Comparison of ENCODE assay signal across 2 cellular contexts in genomic region chr17:78324391-78325075, GRCh38.
TF ChIP-seq lines count a peak whose summit lies in the region.

No MANE protein-coding gene starts in this region.

TF ChIP-seq in IMR-90, 13 proteins besides CTCF, POLR2A, EP300 and RAD21 (continued from another document):
- TF ChIP-seq USF2 (IDR thresholded peaks at IDR 0.05; ENCODE audit: low read depth, low read length): peak; percentile 77
- TF ChIP-seq MAFK (IDR thresholded peaks at IDR 0.05; ENCODE audit: low read depth, low read length): no peak
- TF ChIP-seq RFX5 (IDR thresholded peaks at IDR 0.05; ENCODE audit: low read depth, low read length): 0 out of 2 replicates have a peak, but pooled peaks have one; percentile 23
- peak; percentile 79; the same call in 1 of the 2 replicates for TF ChIP-seq MAZ (IDR thresholded peaks at IDR 0.05; ENCODE audit: borderline replicate concordance, low read depth, low read length)
- no peak for TF ChIP-seq CEBPB (IDR thresholded peaks at IDR 0.05; ENCODE audit: low read depth, low read length)
- TF ChIP-seq FOS (IDR thresholded peaks at IDR 0.05; ENCODE audit: low read depth, low read length): no peak
- TF ChIP-seq ELK1 (IDR thresholded peaks at IDR 0.05; ENCODE audit: borderline replicate concordance, low read depth, low read length): no peak
- TF ChIP-seq BHLHE40 (IDR thresholded peaks at IDR 0.05; ENCODE audit: low read depth, low read length): 0 out of 2 replicates have a peak, but pooled peaks have one; percentile 2
- TF ChIP-seq MXI1 (IDR thresholded peaks at IDR 0.05; ENCODE audit: borderline replicate concordance, low read depth, low read length): peak; percentile 30; the same call in 1 of the 2 replicates
- TF ChIP-seq CHD1 (IDR thresholded peaks at IDR 0.05; ENCODE audit: low read depth, low read length): no peak
- TF ChIP-seq SMC3 (IDR thresholded peaks at IDR 0.05; ENCODE audit: low read depth, low read length): no peak

TF ChIP-seq in WTC11, 78 proteins besides CTCF, POLR2A, EP300 and RAD21 (continued from another document):
- TF ChIP-seq FOXK1 (CRISPR knock-in tag; IDR thresholded peaks at IDR 0.05) (no peak), ETV6 (CRISPR knock-in tag; IDR thresholded peaks at IDR 0.05) (no peak), STAT6 (CRISPR knock-in tag; conservative IDR thresholded peaks at IDR 0.05; ENCODE audit: low read depth) (no peak), ARID4B (CRISPR knock-in tag; IDR thresholded peaks at IDR 0.05; ENCODE audit: borderline replicate concordance) (no peak), E2F4 (CRISPR knock-in tag; IDR thresholded peaks at IDR 0.05; ENCODE audit: borderline replicate concordance, low read depth) (no peak), JUN (CRISPR knock-in tag; IDR thresholded peaks at IDR 0.05) (no peak), TCF7 (CRISPR knock-in tag; IDR thresholded peaks at IDR 0.05; ENCODE audit: low read depth) (no peak), ZNF416 (CRISPR knock-in tag; IDR thresholded peaks at IDR 0.05) (no peak)
